In genomic region chr19:35501684-35502083, GRCh38 we compare ENCODE assay signal across 30 cellular contexts. TPM values are rescaled to one million over a fixed set of nuclear protein-coding genes. Genes with fewer than 3 reads are reported as not detected.
DNase-seq lines count a peak whose midpoint lies in the region; ATAC-seq and TF ChIP-seq lines count a peak whose summit lies in the region.
"Had no signal": no experiment of that assay in that cellular context is flagged by ENCODE, and none has a peak within 500 bp of the region (broad histone marks: within the 10 kb centered on the region; RNA-seq: fewer than 3 reads in every experiment).

No MANE protein-coding gene starts in this region.

- H3K27me3 Mint-ChIP-seq in GM23338 (ENCODE audit: insufficient read depth, low read depth, poor library complexity) = peaks cover 23% of the 10 kb centered on the region
- H3K27me3 Mint-ChIP-seq: progenitor cell of endocrine pancreas had no signal

- H4K20me1 ChIP-seq in GM23338 (replicated peaks; ENCODE audit: insufficient read depth) (peaks cover 13% of the 10 kb centered on the region), hepatocyte (ENCODE audit: insufficient read depth, poor library complexity, severe bottlenecking) (no peaks in the 10 kb centered on the region)

- H3K27ac ChIP-seq in GM23338 (ENCODE audit: low read depth) (no peak overlapping the region), RWPE2 (ENCODE audit: poor library complexity, severe bottlenecking) (no peak overlapping the region), hepatocyte (no peak overlapping the region), skin epidermis (peak overlapping the region in 18 of 21 experiments; percentile 22 to 77 (median 68))
- H3K27ac ChIP-seq: gastrocnemius medialis, HL-60 had no signal

- H3K9me3 ChIP-seq in RWPE2 (ENCODE audit: severe bottlenecking) = no peaks in the 10 kb centered on the region
- H3K9me3 ChIP-seq in hepatocyte (ENCODE audit: low read depth) = no peaks in the 10 kb centered on the region
- H3K9me3 ChIP-seq: gastrocnemius medialis, SK-N-SH had no signal

- H3K27ac Mint-ChIP-seq in GM23338 = peak overlapping the region; percentile 56; the same call in 1 of the 2 replicates
- H3K27ac Mint-ChIP-seq: CD8-positive, alpha-beta T cell; mesothelial cell of epicardium; natural killer cell treated with Interleukin-12 subunit alpha and Interleukin-12 subunit beta and Interleukin-15 and Interleukin-18, amount 100 ng/mL, for 72 hours; progenitor cell of endocrine pancreas; stimulated activated naive CD8-positive, alpha-beta T cell treated with anti-CD3 and anti-CD28 coated beads, Interleukin-15, Interleukin-2, amounts not matched to agents 100 ng/mL and 50 ng/mL, for 24 hours; T-helper 2 cell treated with Interferon-gamma antibody and Interleukin-4, amounts not matched to agents 5 μg/mL and 100 μg/mL, for 36 hours; WTC11 had no signal

- no peaks in the 10 kb centered on the region for H3K4me1 ChIP-seq in GM23338 (ENCODE audit: insufficient read depth)
- H3K4me1 ChIP-seq in RWPE2 (ENCODE audit: insufficient read depth, poor library complexity, severe bottlenecking) = no peaks in the 10 kb centered on the region
- peaks cover 6% of the 10 kb centered on the region for H3K4me1 ChIP-seq in hepatocyte (ENCODE audit: insufficient read depth)
- H3K4me1 ChIP-seq: gastrocnemius medialis had no signal

- H3K36me3 Mint-ChIP-seq in GM23338 (ENCODE audit: low read depth) = peaks cover 94% of the 10 kb centered on the region
- H3K36me3 Mint-ChIP-seq: CD8-positive, alpha-beta T cell; natural killer cell treated with Interleukin-12 subunit alpha and Interleukin-12 subunit beta and Interleukin-15 and Interleukin-18, amount 100 ng/mL, for 72 hours had no signal

- peaks cover 9% of the 10 kb centered on the region; the same call in 1 of the 2 replicates for H3F3A ChIP-seq in GM23338 (replicated peaks; ENCODE audit: low read depth)

- H2AFZ ChIP-seq in GM23338 (no peak overlapping the region), hepatocyte (no peak overlapping the region)

- DNase-seq in GM23338 (ENCODE audit: low spot score) = no peak
- DNase-seq in RWPE2 (ENCODE audit: low spot score) = no peak
- DNase-seq in hepatocyte (ENCODE audit: low spot score) = peak; percentile 82
- DNase-seq in GM19238 (ENCODE audit: insufficient read length, low spot score) = no peak
- no peak for DNase-seq in glomerular visceral epithelial cell (ENCODE audit: extremely low spot score)
- DNase-seq: activated CD4-positive, alpha-beta T cell treated with anti-CD3 and anti-CD28 coated beads, Interleukin-2, amount 50 U/mL, for 48 hours; activated gamma-delta T cell; activated T-cell treated with anti-CD3 and anti-CD28 coated beads for 4 hours; amniotic stem cell; CD8-positive, alpha-beta T cell; dermis blood vessel endothelial cell; gastrocnemius medialis; KG1; NCI-H1048; NCI-H1930; SK-N-SH; stimulated activated CD4-positive, alpha-beta T cell treated with anti-CD3 and anti-CD28 coated beads, Interleukin-4, amount 100 ng/mL, for 1 hour; trophoblast cell had no signal

- no peak for ATAC-seq in GM23338
- ATAC-seq in RWPE2 (ENCODE audit: low read depth) = peak; percentile 56
- ATAC-seq in HG03571 (IDR thresholded peaks at IDR 0.05; ENCODE audit: unreplicated experiment) = no peak
- ATAC-seq in HG02973 (IDR thresholded peaks at IDR 0.05; ENCODE audit: unreplicated experiment) = no peak
- ATAC-seq: CD8-positive, alpha-beta T cell; gastrocnemius medialis; natural killer cell treated with Interleukin-12 subunit alpha and Interleukin-12 subunit beta and Interleukin-15 and Interleukin-18, amount 100 ng/mL, for 72 hours; WTC11 had no signal

- H3K79me2 ChIP-seq in GM23338 (replicated peaks; ENCODE audit: insufficient read depth) (0 out of 2 replicates have a peak, but pooled peaks cover 5% of the 10 kb centered on the region), hepatocyte (no peaks in the 10 kb centered on the region)

- no peak overlapping the region for H3K4me3 ChIP-seq in GM23338
- no peak overlapping the region for H3K4me3 ChIP-seq in RWPE2 (ENCODE audit: severe bottlenecking)
- H3K4me3 ChIP-seq in hepatocyte = no peak overlapping the region
- peak overlapping the region in 6 of 7 experiments; percentile 14 to 36 (median 24) for H3K4me3 ChIP-seq in skin epidermis
- H3K4me3 ChIP-seq: gastrocnemius medialis, smooth muscle cell had no signal

- H3K27me3 ChIP-seq in GM23338 (ENCODE audit: insufficient read depth) = no peaks in the 10 kb centered on the region
- H3K27me3 ChIP-seq in RWPE2 (ENCODE audit: insufficient read depth, poor library complexity, severe bottlenecking) = no peaks in the 10 kb centered on the region
- H3K27me3 ChIP-seq in hepatocyte = no peaks in the 10 kb centered on the region

- TF ChIP-seq CTCF in GM23338 (conservative IDR thresholded peaks at IDR 0.05; ENCODE audit: low read depth in 2 of 2) = no peak
- no peak for TF ChIP-seq CTCF in RWPE2 (IDR thresholded peaks at IDR 0.05; ENCODE audit: poor library complexity, severe bottlenecking)
- no peak for TF ChIP-seq CTCF in hepatocyte (IDR thresholded peaks at IDR 0.05; ENCODE audit: poor library complexity)

- peaks cover 14% of the 10 kb centered on the region for H3K4me1 Mint-ChIP-seq in GM23338
- H3K4me1 Mint-ChIP-seq: mesothelial cell of epicardium had no signal

- H3K9me2 ChIP-seq in GM23338 (ENCODE audit: insufficient read depth) = no peaks in the 10 kb centered on the region
- no peaks in the 10 kb centered on the region for H3K9me2 ChIP-seq in hepatocyte (replicated peaks; ENCODE audit: insufficient read depth)
- H3K9me2 ChIP-seq: SK-N-SH had no signal

- H3K36me3 ChIP-seq in GM23338 (ENCODE audit: insufficient read depth) (peaks cover 29% of the 10 kb centered on the region), RWPE2 (ENCODE audit: low read depth) (peaks cover 78% of the 10 kb centered on the region), hepatocyte (replicated peaks; ENCODE audit: insufficient read depth, low read depth) (no peaks in the 10 kb centered on the region)
- H3K36me3 ChIP-seq: gastrocnemius medialis had no signal

- 77% methylated on average over 14 of the region's 15 CpGs for WGBS in hepatocyte (ENCODE audit: low lambda C conversion rate, missing lambda C conversion rate)

- H3K4me3 Mint-ChIP-seq in GM23338 = no peak overlapping the region
- H3K4me3 Mint-ChIP-seq: CD8-positive, alpha-beta T cell; mesothelial cell of epicardium; natural killer cell treated with Interleukin-12 subunit alpha and Interleukin-12 subunit beta and Interleukin-15 and Interleukin-18, amount 100 ng/mL, for 72 hours; stimulated activated naive CD8-positive, alpha-beta T cell treated with anti-CD3 and anti-CD28 coated beads, Interleukin-15, Interleukin-2, amounts not matched to agents 100 ng/mL and 50 ng/mL, for 24 hours; T-helper 2 cell treated with Interferon-gamma antibody and Interleukin-4, amounts not matched to agents 5 μg/mL and 100 μg/mL, for 36 hours; WTC11 had no signal

- H3K4me2 ChIP-seq in GM23338 (no peak overlapping the region), hepatocyte (no peak overlapping the region)
- H3K4me2 ChIP-seq: SK-N-SH, smooth muscle cell had no signal

- H3K9me3 Mint-ChIP-seq in GM23338 = no peaks in the 10 kb centered on the region
- H3K9me3 Mint-ChIP-seq: CD8-positive, alpha-beta T cell; mesothelial cell of epicardium; natural killer cell treated with Interleukin-12 subunit alpha and Interleukin-12 subunit beta and Interleukin-15 and Interleukin-18, amount 100 ng/mL, for 72 hours; stimulated activated naive CD8-positive, alpha-beta T cell treated with anti-CD3 and anti-CD28 coated beads, Interleukin-15, Interleukin-2, amounts not matched to agents 100 ng/mL and 50 ng/mL, for 24 hours; T-helper 2 cell treated with Interferon-gamma antibody and Interleukin-4, amounts not matched to agents 5 μg/mL and 100 μg/mL, for 36 hours; WTC11 had no signal

TF ChIP-seq in GM23338, 12 proteins besides CTCF, POLR2A, EP300 and RAD21 (continues in another document):
- TF ChIP-seq ZNF114 (CRISPR knock-in tag; IDR thresholded peaks at IDR 0.05) (no peak), NANOG (IDR thresholded peaks at IDR 0.05; ENCODE audit: borderline replicate concordance) (no peak), ETS1 (IDR thresholded peaks at IDR 0.05) (no peak), EZH2phosphoT487 (IDR thresholded peaks at IDR 0.05; ENCODE audit: unreplicated experiment) (no peak), CREB1 (CRISPR knock-in tag; IDR thresholded peaks at IDR 0.05; ENCODE audit: low read depth) (no peak), EZH2 (IDR thresholded peaks at IDR 0.05; ENCODE audit: low read depth, unreplicated experiment) (no peak), STAT1 (IDR thresholded peaks at IDR 0.05; ENCODE audit: unreplicated experiment) (no peak)

RNA-seq across cellular contexts. Expression of gene KRTDAP, which starts 11.4 kb away (rescaled TPM):
- not detected in 2 replicates for total RNA-seq in GM23338 (2014; rRNA removed; shearing (Covaris generic))
- polyA plus RNA-seq in GM23338 (2016; fragmentation: Nextera tagmentation; extraction: Ambion mirVana) (1.6 and 2.7 TPM in 2 replicates), hepatocyte (0.97 and 1.6 TPM in 2 replicates)
- 1.6 and 2.7 TPM in 2 replicates for total RNA-seq in hepatocyte
- total RNA-seq: CD8-positive, alpha-beta T cell; dermis blood vessel endothelial cell; gastrocnemius medialis; H4; natural killer cell treated with Interleukin-12 subunit alpha and Interleukin-12 subunit beta and Interleukin-15 and Interleukin-18, amount 100 ng/mL, for 72 hours had no signal
- polyA plus RNA-seq: SK-N-SH had no signal

RNA-seq across cellular contexts. Expression of gene DMKN, which starts 11.8 kb away (rescaled TPM):
- total RNA-seq in GM23338 (2014; rRNA removed; shearing (Covaris generic)) = 259 and 276 TPM in 2 replicates
- polyA plus RNA-seq in GM23338 (2016; fragmentation: Nextera tagmentation; extraction: Ambion mirVana) (569 and 615 TPM in 2 replicates), hepatocyte (99.5 and 111 TPM in 2 replicates)
- 57.0 and 64.1 TPM in 2 replicates for total RNA-seq in hepatocyte
- polyA plus RNA-seq: SK-N-SH had no signal

RNA-seq across cellular contexts. Expression of gene SBSN, which starts 26.4 kb away (rescaled TPM):
- total RNA-seq in GM23338 (2014; rRNA removed; shearing (Covaris generic)) = not detected in 2 replicates
- polyA plus RNA-seq in GM23338 (2016; fragmentation: Nextera tagmentation; extraction: Ambion mirVana) (0.39 and 0.42 TPM in 2 replicates), hepatocyte (0.19 and 0.66 TPM in 2 replicates)
- total RNA-seq in hepatocyte = 0.40 TPM in 1 of 2 replicates, not detected in the other
- total RNA-seq: CD8-positive, alpha-beta T cell; dermis blood vessel endothelial cell; gastrocnemius medialis; natural killer cell treated with Interleukin-12 subunit alpha and Interleukin-12 subunit beta and Interleukin-15 and Interleukin-18, amount 100 ng/mL, for 72 hours had no signal

RNA-seq across cellular contexts. Expression of gene GAPDHS, which starts 31.6 kb away (rescaled TPM):
- not detected in 2 replicates for total RNA-seq in GM23338 (2014; rRNA removed; shearing (Covaris generic))
- 0.21 TPM in 1 of 2 replicates, not detected in the other for polyA plus RNA-seq in GM23338 (2016; fragmentation: Nextera tagmentation; extraction: Ambion mirVana)
- not detected in 2 replicates for total RNA-seq in hepatocyte
- not detected in 2 replicates for polyA plus RNA-seq in hepatocyte
- total RNA-seq: CD8-positive, alpha-beta T cell; dermis blood vessel endothelial cell; gastrocnemius medialis; H4; mesothelial cell of epicardium; natural killer cell treated with Interleukin-12 subunit alpha and Interleukin-12 subunit beta and Interleukin-15 and Interleukin-18, amount 100 ng/mL, for 72 hours; progenitor cell of endocrine pancreas; smooth muscle cell had no signal
- polyA plus RNA-seq: SK-N-SH had no signal

RNA-seq across cellular contexts. Expression of gene TMEM147, which starts 43.7 kb away (rescaled TPM):
- 164 and 170 TPM in 2 replicates for total RNA-seq in GM23338 (2014; rRNA removed; shearing (Covaris generic))
- polyA plus RNA-seq in GM23338 (2016; fragmentation: Nextera tagmentation; extraction: Ambion mirVana) (272 TPM in 2 replicates), hepatocyte (287 and 288 TPM in 2 replicates)
- 115 and 133 TPM in 2 replicates for total RNA-seq in hepatocyte

Comparison
In these comparisons a context has a peak if more than half of its experiments do, and no peak if none do; other contexts are left out.
1. H3K27ac ChIP-seq: peak in skin epidermis (18 of 21); none in GM23338 (single experiment), RWPE2 (single experiment) and hepatocyte (single experiment).
2. H3K4me3 ChIP-seq: peak in skin epidermis (6 of 7); none in GM23338 (single experiment), RWPE2 (single experiment) and hepatocyte (single experiment).